21 cellular contexts compared by ENCODE assay signal in genomic region chr2:16591370-16591933, GRCh38.
"Had no signal": no experiment of that assay in that cellular context is flagged by ENCODE, and none has a peak within 500 bp of the region (broad histone marks: within the 10 kb centered on the region; RNA-seq: fewer than 3 reads in every experiment).

No MANE protein-coding gene starts in this region.

- H3K4me1 Mint-ChIP-seq: naive thymus-derived CD8-positive, alpha-beta T cell had no signal

- H3K4me1 ChIP-seq: left ventricle myocardium inferior, right atrium auricular region, suprapubic skin, tibial artery, upper lobe of right lung had no signal

- H3K4me3 ChIP-seq: left ventricle myocardium inferior, ovary, right atrium auricular region, skin epidermis, suprapubic skin, thoracic aorta, tibial artery, upper lobe of right lung had no signal

- H3K9me3 ChIP-seq: left ventricle myocardium inferior, ovary, right atrium auricular region, suprapubic skin, thoracic aorta, tibial artery, upper lobe of right lung had no signal

- ATAC-seq: naive thymus-derived CD8-positive, alpha-beta T cell; sciatic nerve; upper lobe of right lung had no signal

- H3K9me3 Mint-ChIP-seq: naive thymus-derived CD8-positive, alpha-beta T cell; stimulated activated naive CD8-positive, alpha-beta T cell treated with anti-CD3 and anti-CD28 coated beads, Interleukin-15, Interleukin-2, amounts not matched to agents 100 ng/mL and 50 ng/mL, for 24 hours had no signal

- DNase-seq: hypothalamus; islet precursor cell; left ventricle myocardium inferior; mesenchymal stem cell; naive thymus-derived CD8-positive, alpha-beta T cell; ovary; stimulated activated CD4-positive, alpha-beta T cell treated with anti-CD3 and anti-CD28 coated beads, Interleukin-12 subunit alpha, Interleukin-12 subunit beta, amount 100 ng/mL, for 4 hours; stimulated activated CD4-positive, alpha-beta T cell treated with anti-CD3 and anti-CD28 coated beads, Interleukin-15, amount 100 ng/mL, for 24 hours; stimulated activated CD4-positive, alpha-beta T cell treated with anti-CD3 and anti-CD28 coated beads, Interleukin-2, amount 100 ng/mL, for 24 hours; stimulated activated CD4-positive, alpha-beta T cell treated with anti-CD3 and anti-CD28 coated beads, Interleukin-4, amount 100 ng/mL, for 1 hour; stimulated activated naive CD4-positive, alpha-beta T cell; tibial artery; trophoblast cell; upper lobe of right lung had no signal

- H3K27ac ChIP-seq: left ventricle myocardium inferior, ovary, right atrium auricular region, skin epidermis, suprapubic skin, thoracic aorta, tibial artery, upper lobe of right lung had no signal

- H3K27me3 ChIP-seq: ovary, right atrium auricular region, suprapubic skin, tibial artery, upper lobe of right lung had no signal

- H3K36me3 Mint-ChIP-seq: naive thymus-derived CD8-positive, alpha-beta T cell had no signal

- H3K27me3 Mint-ChIP-seq: progenitor cell of endocrine pancreas; stimulated activated naive CD8-positive, alpha-beta T cell treated with anti-CD3 and anti-CD28 coated beads, Interleukin-15, Interleukin-2, amounts not matched to agents 100 ng/mL and 50 ng/mL, for 24 hours had no signal

- H3K4me3 Mint-ChIP-seq: naive thymus-derived CD8-positive, alpha-beta T cell; stimulated activated naive CD8-positive, alpha-beta T cell treated with anti-CD3 and anti-CD28 coated beads, Interleukin-15, Interleukin-2, amounts not matched to agents 100 ng/mL and 50 ng/mL, for 24 hours had no signal

- H3K36me3 ChIP-seq: left ventricle myocardium inferior, ovary, right atrium auricular region, suprapubic skin, thoracic aorta, tibial artery, upper lobe of right lung had no signal

- H3K27ac Mint-ChIP-seq: naive thymus-derived CD8-positive, alpha-beta T cell; progenitor cell of endocrine pancreas; stimulated activated naive CD8-positive, alpha-beta T cell treated with anti-CD3 and anti-CD28 coated beads, Interleukin-15, Interleukin-2, amounts not matched to agents 100 ng/mL and 50 ng/mL, for 24 hours had no signal
